8 cellular contexts compared by ENCODE assay signal in the genomic region with DNA sequence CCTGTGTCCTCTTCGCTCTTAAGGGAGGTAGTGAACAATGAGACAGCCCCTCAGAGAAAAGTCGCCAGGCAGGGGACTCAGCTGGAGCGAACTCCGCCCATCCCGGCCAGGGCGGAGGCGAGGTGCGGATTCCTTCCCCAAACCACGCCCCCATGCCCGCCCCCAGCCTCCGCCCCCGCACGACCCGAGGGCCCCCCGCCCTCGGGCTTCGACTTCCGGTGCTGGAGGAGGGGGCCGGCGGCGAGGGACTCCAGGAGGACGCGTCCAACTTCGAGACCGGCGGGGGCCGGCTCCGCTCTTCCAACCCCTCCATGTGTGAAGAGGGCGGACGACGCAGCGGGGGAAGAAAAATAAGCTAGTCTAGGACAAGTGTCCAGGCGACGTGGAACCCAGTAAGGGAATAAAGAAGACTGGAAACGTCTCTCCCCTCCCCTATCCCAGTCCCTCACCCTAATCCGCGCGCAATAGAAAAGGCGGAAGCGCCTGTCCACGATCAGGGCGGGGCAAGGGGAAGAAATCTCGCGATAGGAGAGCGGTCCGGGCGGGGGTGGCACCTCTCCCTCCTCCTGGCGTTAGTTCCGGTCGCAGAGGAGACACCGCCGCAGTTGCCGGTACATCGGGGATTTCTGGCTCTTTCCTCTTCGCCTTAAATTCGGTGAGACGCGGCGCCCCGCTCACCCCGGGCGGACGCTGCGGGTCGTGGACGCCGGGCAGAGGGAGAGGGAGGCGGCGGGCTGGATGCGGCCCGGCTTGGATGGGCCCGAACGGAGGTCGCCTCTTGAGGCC. TPM values are rescaled to one million over a fixed set of nuclear protein-coding genes. Genes with fewer than 3 reads are reported as not detected.
A peak's percentile ranks its signal among the peaks of the same experiment; 100 is the strongest.
DNase-seq lines count a peak whose midpoint lies in the region; ATAC-seq and TF ChIP-seq lines count a peak whose summit lies in the region.

A gene (plus strand): TSS at position 575 of the 786 bp plus-strand sequence. CDS start 1,308 bp downstream, outside the sequence.

- peaks cover 2% of the 10 kb centered on the region for H3K36me3 Mint-ChIP-seq in IgD-negative memory B cell

- no peaks in the 10 kb centered on the region for H3K27me3 Mint-ChIP-seq in IgD-negative memory B cell

- peak; percentile 75 for ATAC-seq in GM21529 (IDR thresholded peaks at IDR 0.05; ENCODE audit: unreplicated experiment)
- peak; percentile 92 for ATAC-seq in mucosa of descending colon

- peak within 1 kb of the TSS; percentile 94 to 99 (median 96) for H3K4me3 Mint-ChIP-seq in IgD-negative memory B cell

- peak; percentile 89 for DNase-seq in DMS 273 treated with DMSO at 0.1 percent for 48 hours (lab: John Stamatoyannopoulos, UW)
- peak; percentile 83 for DNase-seq in OCI-M2 (lab: John Stamatoyannopoulos, UW; ENCODE audit: unreplicated experiment)
- DNase-seq in activated T-cell treated with anti-CD3 and anti-CD28 coated beads for 4 hours: peak; percentile 97
- DNase-seq in epithelial cell of esophagus (ENCODE audit: low read depth): peak; percentile 97
- peak; percentile 97 to 98 (median 98) for DNase-seq in mucosa of descending colon
- peak; percentile 92 for DNase-seq in stimulated activated CD8-positive, alpha-beta memory T cell treated with anti-CD3 and anti-CD28 coated beads, Interleukin-4, amount 100 ng/mL, for 24 hours (ENCODE audit: low read depth)

- peak within 1 kb of the TSS; percentile 83 for H3K4me3 ChIP-seq in epithelial cell of esophagus (ENCODE audit: low read length)
- peak within 1 kb of the TSS; percentile 99 for H3K4me3 ChIP-seq in mucosa of descending colon

- H3K36me3 ChIP-seq in mucosa of descending colon (ENCODE audit: low read depth): peaks cover 5% of the 10 kb centered on the region

- peak within 1 kb of the TSS; percentile 97 to 99 (median 99) for H3K27ac Mint-ChIP-seq in IgD-negative memory B cell

- H3K9me3 ChIP-seq in mucosa of descending colon: no peaks in the 10 kb centered on the region

- peaks cover 23 to 28% (median 27%) of the 10 kb centered on the region in 3 donors for H3K4me1 Mint-ChIP-seq in IgD-negative memory B cell

- no peak for TF ChIP-seq CTCF in epithelial cell of esophagus (IDR thresholded peaks at IDR 0.05; ENCODE audit: insufficient read depth, low read depth, low read length, missing control alignments)
- no peak for TF ChIP-seq CTCF in mucosa of descending colon (IDR thresholded peaks at IDR 0.05)

- H3K4me1 ChIP-seq in mucosa of descending colon (ENCODE audit: low read depth): peaks cover 18% of the 10 kb centered on the region

- H3K9me3 Mint-ChIP-seq in IgD-negative memory B cell: no peaks in the 10 kb centered on the region

- intact Hi-C loops in mucosa of descending colon (cut with DNase I, micrococcal nuclease): loop anchor here in 1 of 2 donors (10.0 kb wide), 1 partner anchor 97 kb away; no protein-coding TSS in a partner anchor

RNA-seq across cellular contexts. Expression of the gene that starts here (rescaled TPM):
- 140 TPM for polyA plus RNA-seq in IgD-negative memory B cell
- 100 to 1,000 TPM; 137 to 235 (median 174) TPM for total RNA-seq in mucosa of descending colon

Comparison
In these comparisons a context has a peak if more than half of its experiments do, and no peak if none do; other contexts are left out.
1. Peak in every context shown above with its lines: DNase-seq, ATAC-seq and H3K4me3 ChIP-seq.